In genomic region chr12:24034894-24035293, GRCh38 we compare ENCODE assay signal across 25 cellular contexts.
DNase-seq lines count a peak whose midpoint lies in the region; ATAC-seq, FAIRE-seq and TF ChIP-seq lines count a peak whose summit lies in the region.
"Had no signal": no experiment of that assay in that cellular context is flagged by ENCODE, and none has a peak within 500 bp of the region (broad histone marks: within the 10 kb centered on the region; RNA-seq: fewer than 3 reads in every experiment).

No MANE protein-coding gene starts in this region.

- H3K27ac ChIP-seq in HepG2 (ENCODE audit: extremely low read length, insufficient read depth, low read length) (peak overlapping the region; percentile 94), right lobe of liver (no peak overlapping the region), smooth muscle cell (ENCODE audit: low read depth) (peak overlapping the region; percentile 44), esophagus squamous epithelium (no peak overlapping the region)
- H3K27ac ChIP-seq: 22Rv1; BLaER1 treated with 17β-estradiol and CSF1 and Interleukin-3, amounts not matched to agents 10 nM and 100 nM; GM23248 had no signal

- 36% methylated on average over 3 of the region's 3 CpGs for WGBS in HepG2 (ENCODE audit: low lambda C conversion rate)
- WGBS in right lobe of liver (ENCODE audit: insufficient coverage, low coverage, low lambda C conversion rate, missing lambda C conversion rate): 82% methylated on average over 3 of the region's 3 CpGs
- WGBS in smooth muscle cell (ENCODE audit: low lambda C conversion rate): 87% methylated on average over 3 of the region's 3 CpGs
- 83 to 88% methylated on average over 3 of the region's 3 CpGs for WGBS in esophagus squamous epithelium, 2 donors

- TF ChIP-seq CTCF in HepG2 (CRISPR knock-in tag; IDR thresholded peaks at IDR 0.05) (no peak), right lobe of liver (IDR thresholded peaks at IDR 0.05) (no peak), neural crest cell (conservative IDR thresholded peaks at IDR 0.05) (no peak), smooth muscle cell (IDR thresholded peaks at IDR 0.05; ENCODE audit: borderline replicate concordance, insufficient read depth, poor library complexity, severe bottlenecking) (no peak), esophagus squamous epithelium (IDR thresholded peaks at IDR 0.05) (no peak)

- peaks cover 5% of the 10 kb centered on the region for H3K9me3 Mint-ChIP-seq in neural crest cell
- H3K9me3 Mint-ChIP-seq: CD4-positive, alpha-beta T cell had no signal

- TF ChIP-seq POLR2A in HepG2 (IDR thresholded peaks at IDR 0.05; ENCODE audit: insufficient read depth in 1 of 2, low read depth in 2 of 2, low read length in 2 of 2) (no peak), right lobe of liver (IDR thresholded peaks at IDR 0.05) (no peak), esophagus squamous epithelium (IDR thresholded peaks at IDR 0.05) (no peak)

- POLR2A ChIA-PET in HepG2 (lab: Yijun Ruan, JAX): interaction anchor here (1.0 to 2.7 kb wide), 2 partner anchors 11 to 35 kb away, joined by 5 to 9 read pairs; no protein-coding TSS in a partner anchor

- H3K27me3 ChIP-seq in HepG2 (ENCODE audit: control insufficient read depth in 1 of 2, insufficient read depth in 2 of 2, low read length in 2 of 2) (no peaks in the 10 kb centered on the region), right lobe of liver (no peaks in the 10 kb centered on the region), smooth muscle cell (ENCODE audit: low read depth) (no peaks in the 10 kb centered on the region), esophagus squamous epithelium (no peaks in the 10 kb centered on the region)
- H3K27me3 ChIP-seq: BE2C; BLaER1 treated with 17β-estradiol and CSF1 and Interleukin-3, amounts not matched to agents 10 nM and 100 nM had no signal

- H3K4me1 ChIP-seq in HepG2 (ENCODE audit: insufficient read depth, low read length) (peaks cover 91% of the 10 kb centered on the region), right lobe of liver (peaks cover 0 to 15% (median 6%) of the 10 kb centered on the region in 4 donors), smooth muscle cell (ENCODE audit: low read depth) (peaks cover 57% of the 10 kb centered on the region), esophagus squamous epithelium (no peaks in the 10 kb centered on the region)
- H3K4me1 ChIP-seq: BLaER1 treated with 17β-estradiol and CSF1 and Interleukin-3, amounts not matched to agents 10 nM and 100 nM had no signal

- H3K9ac ChIP-seq in HepG2 (ENCODE audit: insufficient read depth, low read depth, low read length) (peak overlapping the region; percentile 73), smooth muscle cell (ENCODE audit: low read depth) (no peak overlapping the region)
- H3K9ac ChIP-seq: BLaER1 treated with 17β-estradiol and CSF1 and Interleukin-3, amounts not matched to agents 10 nM and 100 nM; GM23248 had no signal

- H3K36me3 Mint-ChIP-seq in neural crest cell (ENCODE audit: low read depth): peaks cover 8% of the 10 kb centered on the region
- H3K36me3 Mint-ChIP-seq: CD14-positive monocyte; CD8-positive, alpha-beta memory T cell had no signal

- H3K9me3 ChIP-seq in HepG2 (ENCODE audit: low read length) (no peaks in the 10 kb centered on the region), right lobe of liver (no peaks in the 10 kb centered on the region), smooth muscle cell (replicated peaks; ENCODE audit: low read depth) (no peaks in the 10 kb centered on the region), esophagus squamous epithelium (no peaks in the 10 kb centered on the region)
- H3K9me3 ChIP-seq: BE2C had no signal

- no peak for DNase-seq in HepG2 (ENCODE audit: low spot score)
- DNase-seq in right lobe of liver: no peak
- DNase-seq in neural crest cell (ENCODE audit: low read depth, low spot score): no peak
- no peak for DNase-seq in smooth muscle cell (lab: John Stamatoyannopoulos, UW; ENCODE audit: unreplicated experiment)
- DNase-seq in germinal center (ENCODE audit: low spot score): no peak
- no peak for DNase-seq in esophagus squamous epithelium (lab: John Stamatoyannopoulos, UW)
- DNase-seq: ACHN; AML-193; BE2C; CD4-positive, alpha-beta T cell; CD8-positive, alpha-beta memory T cell; DMS 273 treated with DMSO at 0.1 percent for 48 hours; DMS79; EL; GDM1; GM23248; H7 had no signal

- H3K27me3 Mint-ChIP-seq in neural crest cell (ENCODE audit: low read depth): no peaks in the 10 kb centered on the region
- H3K27me3 Mint-ChIP-seq: CD4-positive, alpha-beta T cell; CD8-positive, alpha-beta memory T cell had no signal

- TF ChIP-seq RAD21 in HepG2 (CRISPR knock-in tag; IDR thresholded peaks at IDR 0.05): no peak

- H3K27ac Mint-ChIP-seq in neural crest cell (ENCODE audit: unreplicated experiment): peak overlapping the region; percentile 90
- H3K27ac Mint-ChIP-seq: CD14-positive monocyte; CD4-positive, alpha-beta T cell; CD8-positive, alpha-beta memory T cell had no signal

- H3K4me3 ChIP-seq in HepG2 (replicated peaks in 1 of 3; ENCODE audit: insufficient read depth in 1 of 3, low read depth in 2 of 3, low read length in 3 of 3) (peak overlapping the region; percentile 30 to 65 (median 62); a peak in 5 of 6 replicates), right lobe of liver (no peak overlapping the region), smooth muscle cell (no peak overlapping the region), esophagus squamous epithelium (no peak overlapping the region)
- H3K4me3 ChIP-seq: BLaER1 treated with 17β-estradiol and CSF1 and Interleukin-3, amounts not matched to agents 10 nM and 100 nM; GM12878; GM23248 had no signal

- H3K4me2 ChIP-seq in HepG2 (ENCODE audit: low read depth, low read length) (peak overlapping the region; percentile 84), smooth muscle cell (peak overlapping the region; percentile 73)
- H3K4me2 ChIP-seq: BLaER1 treated with 17β-estradiol and CSF1 and Interleukin-3, amounts not matched to agents 10 nM and 100 nM had no signal

- H3K79me2 ChIP-seq in HepG2 (ENCODE audit: insufficient read depth, low read length) (peaks cover 80% of the 10 kb centered on the region), smooth muscle cell (ENCODE audit: low read depth) (peaks cover 14% of the 10 kb centered on the region)

- intact Hi-C loops in HepG2 (cut with micrococcal nuclease; ENCODE audit: unreplicated experiment) (no loop called here), right lobe of liver (cut with DNase I) (no loop called here), esophagus squamous epithelium (cut with DNase I) (no loop called here)

- peaks cover 57% of the 10 kb centered on the region for H3K4me1 Mint-ChIP-seq in neural crest cell
- H3K4me1 Mint-ChIP-seq: CD14-positive monocyte; CD8-positive, alpha-beta memory T cell had no signal

- no TSS peak for BruUV-seq in HepG2 (replicated peaks; lab: Mats Ljungman, UMichigan)

- H3K36me3 ChIP-seq in HepG2 (replicated peaks in 1 of 2; ENCODE audit: control insufficient read depth in 1 of 2, insufficient read depth in 2 of 2, low read length in 2 of 2): no peaks in the 10 kb centered on the region
- H3K36me3 ChIP-seq in right lobe of liver: no peaks in the 10 kb centered on the region
- H3K36me3 ChIP-seq in smooth muscle cell (ENCODE audit: low read depth): no peaks in the 10 kb centered on the region
- no peaks in the 10 kb centered on the region for H3K36me3 ChIP-seq in esophagus squamous epithelium
- H3K36me3 ChIP-seq: BE2C; BLaER1 treated with 17β-estradiol and CSF1 and Interleukin-3, amounts not matched to agents 10 nM and 100 nM had no signal

- in situ Hi-C loops in HepG2 (cut with HindIII; ENCODE audit: extremely low pct_ligation_motif_present, low pct_unique_long_range_greater_than_20kb): no loop called here

- FAIRE-seq in HepG2 (lab: Jason Lieb, UNC): peak; percentile 37
- FAIRE-seq: A204.1, D721Med, GM12878, GM19239, H1 had no signal

- ATAC-seq in HepG2 (no peak), right lobe of liver (no peak)
- ATAC-seq: GM12878 had no signal

- H2AFZ ChIP-seq in HepG2 (ENCODE audit: low read length): peak overlapping the region; percentile 82
- no peak overlapping the region for H2AFZ ChIP-seq in smooth muscle cell (ENCODE audit: low read depth)
- H2AFZ ChIP-seq: GM23248 had no signal

- H4K20me1 ChIP-seq in HepG2 (ENCODE audit: insufficient read depth, low read length): no peaks in the 10 kb centered on the region
- H4K20me1 ChIP-seq in smooth muscle cell (ENCODE audit: low read depth): no peaks in the 10 kb centered on the region
- H4K20me1 ChIP-seq: BLaER1 treated with 17β-estradiol and CSF1 and Interleukin-3, amounts not matched to agents 10 nM and 100 nM had no signal

- no peak for TF ChIP-seq EP300 in HepG2 (IDR thresholded peaks at IDR 0.05; ENCODE audit: low read depth in 2 of 2, low read length in 2 of 2)
- TF ChIP-seq EP300 in HepG2 (CRISPR knock-in tag; IDR thresholded peaks at IDR 0.05; ENCODE audit: borderline replicate concordance): no peak

- H3F3A ChIP-seq in smooth muscle cell (ENCODE audit: low read depth): no peaks in the 10 kb centered on the region

- H3K4me3 Mint-ChIP-seq in neural crest cell: no peak overlapping the region
- H3K4me3 Mint-ChIP-seq: CD14-positive monocyte; CD4-positive, alpha-beta T cell; CD8-positive, alpha-beta memory T cell had no signal

- CTCF ChIA-PET in HepG2 (lab: Yijun Ruan, JAX; ENCODE audit: low intra/inter-chr PET ratio, low total read pairs): no interaction called here

TF ChIP-seq in HepG2, 621 proteins besides CTCF, POLR2A, EP300 and RAD21:
- no peak for TF ChIP-seq GRHL1 (CRISPR knock-in tag; conservative IDR thresholded peaks at IDR 0.05)
- TF ChIP-seq ZNF205 (CRISPR knock-in tag; IDR thresholded peaks at IDR 0.05): peak; percentile 99

Comparison
In these comparisons a context has a peak if more than half of its experiments do, and no peak if none do; other contexts are left out.
1. H3K27ac ChIP-seq: peak in HepG2 (single experiment) and smooth muscle cell (single experiment); none in right lobe of liver (0 of 3) and esophagus squamous epithelium (0 of 4).
2. H3K4me3 ChIP-seq: peak in HepG2 (3 of 3); none in right lobe of liver (0 of 3), smooth muscle cell (single experiment) and esophagus squamous epithelium (0 of 4).